Comparison of ENCODE assay signal across 8 cellular contexts in the genomic region with DNA sequence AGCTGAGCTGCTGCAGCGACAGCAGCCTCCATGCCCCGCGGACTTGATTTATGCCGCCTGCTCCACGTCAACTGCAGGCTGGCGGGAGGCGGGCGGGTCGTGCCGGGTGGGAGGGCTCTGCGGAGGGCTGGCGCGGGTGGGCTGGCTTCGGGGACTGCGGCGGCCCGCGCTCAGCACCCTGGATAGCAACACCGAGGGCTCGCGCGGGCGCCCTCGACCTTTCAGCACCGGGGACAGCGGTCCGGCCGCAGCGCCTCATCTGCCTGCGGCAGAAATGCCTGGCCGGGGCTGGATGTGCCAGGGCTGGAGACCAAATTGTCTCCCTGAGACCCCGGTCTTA. TPM values are rescaled to one million over a fixed set of nuclear protein-coding genes. Genes with fewer than 3 reads are reported as not detected.
DNase-seq lines count a peak whose midpoint lies in the region; FAIRE-seq and TF ChIP-seq lines count a peak whose summit lies in the region.

No MANE protein-coding gene starts in this region.

- H3K4me3 ChIP-seq in astrocyte of the spinal cord (ENCODE audit: low read depth, low read length) = peak overlapping the region; percentile 73
- H3K4me3 ChIP-seq in sigmoid colon = peak overlapping the region in 2 of 4 donors; percentile 18 to 19

- H3K4me1 ChIP-seq in sigmoid colon = peaks cover 0 to 21% (median 17%) of the 10 kb centered on the region in 4 donors

- TF ChIP-seq CTCF in astrocyte of the spinal cord (IDR thresholded peaks at IDR 0.05; ENCODE audit: low read depth, low read length) (no peak), sigmoid colon (IDR thresholded peaks at IDR 0.05) (no peak)

- intact Hi-C loops in sigmoid colon (cut with DNase I) = no loop called here

- TF ChIP-seq EP300 in sigmoid colon (IDR thresholded peaks at IDR 0.05) = no peak

- WGBS in sigmoid colon, 2 donors = 1 to 2% methylated on average over 32 of the region's 32 CpGs

- H3K27me3 ChIP-seq in sigmoid colon = peaks cover 15 to 48% (median 32%) of the 10 kb centered on the region in 3 donors

- no peak for FAIRE-seq in H54 (lab: Jason Lieb, UNC)

- no peak for TF ChIP-seq POLR2A in H54 (IDR thresholded peaks at IDR 0.05; ENCODE audit: low read depth, low read length)
- TF ChIP-seq POLR2A in sigmoid colon (IDR thresholded peaks at IDR 0.05) = no peak

- no peaks in the 10 kb centered on the region for H3K9me3 ChIP-seq in sigmoid colon

- in situ Hi-C loops in astrocyte of the spinal cord (cut with HindIII; ENCODE audit: low sequenced_read_pairs) = no loop called here

- no peaks in the 10 kb centered on the region for H3K36me3 ChIP-seq in sigmoid colon

- DNase-seq in COR-L47 (lab: John Stamatoyannopoulos, UW) (peak; percentile 22), H54 (ENCODE audit: insufficient read length, low spot score) (peak; percentile 52), NCI-H1048 (lab: John Stamatoyannopoulos, UW) (peak; percentile 70), T1000 (lab: John Stamatoyannopoulos, UW) (peak; percentile 71), astrocyte of the spinal cord (ENCODE audit: low read depth, low spot score) (peak; percentile 75), hypothalamus (lab: John Stamatoyannopoulos, UW) (peak in 49 of 51 donors; percentile 12 to 85 (median 71)), sigmoid colon (peak; percentile 71), DMS79 (lab: John Stamatoyannopoulos, UW) (no peak)

- no peak overlapping the region for H3K27ac ChIP-seq in sigmoid colon

RNA-seq across cellular contexts. Expression of a gene that starts 0.8 kb away (rescaled TPM):
- total RNA-seq in sigmoid colon = 10 to 100 TPM in 1 of 4 donors, 1 to 10 TPM in 3; 5.1 to 19.3 (median 9.4) TPM
- 1 to 10 TPM in 1 of 3 donors, under 1 TPM in 2; 0.46 to 6.8 (median 0.60) TPM for polyA plus RNA-seq in sigmoid colon
